20 cellular contexts compared by ENCODE assay signal in genomic region chr10:131655101-131655849, GRCh38.
DNase-seq lines count a peak whose midpoint lies in the region; ATAC-seq and TF ChIP-seq lines count a peak whose summit lies in the region.
"Had no signal": no experiment of that assay in that cellular context is flagged by ENCODE, and none has a peak within 500 bp of the region (broad histone marks: within the 10 kb centered on the region; RNA-seq: fewer than 3 reads in every experiment).

No MANE protein-coding gene starts in this region.

- H3F3A ChIP-seq in neural progenitor cell (ENCODE audit: low read depth), result peaks cover 7% of the 10 kb centered on the region

- H2AK5ac ChIP-seq in mesenchymal stem cell (ENCODE audit: low read length, severe bottlenecking), result no peak overlapping the region

- H3K27ac Mint-ChIP-seq in neural progenitor cell, result peak overlapping the region; percentile 43
- H3K27ac Mint-ChIP-seq: activated B cell treated with CpG ODN at 0.5 μM for 24 hours; activated CD8-positive, alpha-beta T cell treated with anti-CD3 and anti-CD28 coated beads for 36 hours; activated naive CD8-positive, alpha-beta T cell treated with anti-CD3 and anti-CD28 coated beads, Interleukin-2, amount 10 ng/mL, durations not matched to agents 7 days and 5 days; CD8-positive, alpha-beta T cell; mesothelial cell of epicardium; T-helper 2 cell treated with Interferon-gamma antibody and Interleukin-4, amounts not matched to agents 5 μg/mL and 100 μg/mL, for 36 hours had no signal

- no peaks in the 10 kb centered on the region for H3K36me3 Mint-ChIP-seq in neural progenitor cell
- H3K36me3 Mint-ChIP-seq: activated naive CD8-positive, alpha-beta T cell treated with anti-CD3 and anti-CD28 coated beads, Interleukin-2, amount 10 ng/mL, durations not matched to agents 7 days and 5 days; CD8-positive, alpha-beta T cell; mesothelial cell of epicardium had no signal

- H3K4me1 ChIP-seq in neural progenitor cell, result peaks cover 11% of the 10 kb centered on the region
- peaks cover 4% of the 10 kb centered on the region for H3K4me1 ChIP-seq in mesenchymal stem cell (ENCODE audit: control insufficient read depth, insufficient read depth, low read depth, low read length)
- no peaks in the 10 kb centered on the region for H3K4me1 ChIP-seq in thyroid gland
- H3K4me1 ChIP-seq: body of pancreas, SJCRH30 had no signal

- H3K4me3 ChIP-seq in neural progenitor cell, result no peak overlapping the region
- no peak overlapping the region for H3K4me3 ChIP-seq in mesenchymal stem cell (ENCODE audit: insufficient read depth in 1 of 2, low read depth in 1 of 2, low read length in 2 of 2)
- no peak overlapping the region for H3K4me3 ChIP-seq in thyroid gland (replicated peaks in 1 of 3)
- H3K4me3 ChIP-seq: body of pancreas, SJCRH30 had no signal

- H3K36me3 ChIP-seq in neural progenitor cell (no peaks in the 10 kb centered on the region), mesenchymal stem cell (ENCODE audit: control insufficient read depth in 1 of 2, insufficient read depth in 2 of 2, low read depth in 1 of 2, low read length in 2 of 2) (no peaks in the 10 kb centered on the region), thyroid gland (no peaks in the 10 kb centered on the region)
- H3K36me3 ChIP-seq: SJCRH30 had no signal

- H3K27ac ChIP-seq in neural progenitor cell, result no peak overlapping the region
- no peak overlapping the region for H3K27ac ChIP-seq in mesenchymal stem cell (ENCODE audit: low read length, poor library complexity, severe bottlenecking)
- H3K27ac ChIP-seq in thyroid gland, result no peak overlapping the region
- H3K27ac ChIP-seq: body of pancreas, KMS-11, SJCRH30 had no signal

- no peaks in the 10 kb centered on the region for H3K79me2 ChIP-seq in neural progenitor cell (ENCODE audit: low read depth)

- H3K4ac ChIP-seq in mesenchymal stem cell (ENCODE audit: low read depth in 1 of 2, low read length in 2 of 2), result no peak overlapping the region

- TF ChIP-seq CTCF in neural progenitor cell (IDR thresholded peaks at IDR 0.05) (no peak), thyroid gland (IDR thresholded peaks at IDR 0.05) (no peak)

- no peak overlapping the region for H3K4me2 ChIP-seq in neural progenitor cell
- no peak overlapping the region for H3K4me2 ChIP-seq in mesenchymal stem cell (ENCODE audit: low read length, poor library complexity, severe bottlenecking)
- H3K4me2 ChIP-seq: KMS-11 had no signal

- no peak overlapping the region for H4K91ac ChIP-seq in mesenchymal stem cell (ENCODE audit: low read length)

- TF ChIP-seq POLR2A in thyroid gland (IDR thresholded peaks at IDR 0.05), result no peak

- H2BK120ac ChIP-seq in mesenchymal stem cell (ENCODE audit: low read depth, low read length), result no peak overlapping the region

- DNase-seq in ELF-1 (ENCODE audit: low read depth, low spot score) (peak; percentile 39), M059J (ENCODE audit: low read depth) (peak; percentile 86), neural progenitor cell (ENCODE audit: low spot score) (no peak), mesenchymal stem cell (no peak), cerebellum (ENCODE audit: low spot score) (no peak), thyroid gland (no peak)
- no peak for DNase-seq in stimulated activated CD4-positive, alpha-beta T cell treated with anti-CD3 and anti-CD28 coated beads, Interleukin-4, amount 100 ng/mL, for 24 hours
- DNase-seq: activated B cell treated with CpG ODN at 0.5 μM for 24 hours; activated CD8-positive, alpha-beta T cell treated with anti-CD3 and anti-CD28 coated beads for 36 hours; activated naive CD8-positive, alpha-beta T cell treated with anti-CD3 and anti-CD28 coated beads, Interleukin-2, amount 10 ng/mL, durations not matched to agents 7 days and 5 days; body of pancreas; CD8-positive, alpha-beta T cell; hippocampal formation; NCI-H1092; NCI-H510A treated with DMSO at 0.1 percent for 48 hours; SJCRH30 had no signal

- peak; percentile 7 for ATAC-seq in esophagus mucosa
- ATAC-seq: activated CD8-positive, alpha-beta T cell treated with anti-CD3 and anti-CD28 coated beads for 36 hours; body of pancreas; CD8-positive, alpha-beta T cell had no signal

- peaks cover 15% of the 10 kb centered on the region for H3K27me3 Mint-ChIP-seq in neural progenitor cell (ENCODE audit: insufficient read depth, low read depth)

- no peak overlapping the region for H2AFZ ChIP-seq in neural progenitor cell (replicated peaks)
- H2AFZ ChIP-seq in mesenchymal stem cell (ENCODE audit: low read depth, low read length), result no peak overlapping the region

- H4K20me1 ChIP-seq in neural progenitor cell (ENCODE audit: low read depth), result no peaks in the 10 kb centered on the region

- intact Hi-C loops in thyroid gland (cut with DNase I), result no loop called here

- peaks cover 6% of the 10 kb centered on the region for H3K9me3 Mint-ChIP-seq in neural progenitor cell
- H3K9me3 Mint-ChIP-seq: activated B cell treated with CpG ODN at 0.5 μM for 24 hours; activated naive CD8-positive, alpha-beta T cell treated with anti-CD3 and anti-CD28 coated beads, Interleukin-2, amount 10 ng/mL, durations not matched to agents 7 days and 5 days; CD8-positive, alpha-beta T cell; mesothelial cell of epicardium; T-helper 2 cell treated with Interferon-gamma antibody and Interleukin-4, amounts not matched to agents 5 μg/mL and 100 μg/mL, for 36 hours had no signal

- H3K9me3 ChIP-seq in neural progenitor cell (ENCODE audit: low read depth) (no peaks in the 10 kb centered on the region), mesenchymal stem cell (ENCODE audit: control insufficient read depth, low read length) (no peaks in the 10 kb centered on the region), thyroid gland (no peaks in the 10 kb centered on the region)
- H3K9me3 ChIP-seq: SJCRH30 had no signal

- no peak overlapping the region for H4K8ac ChIP-seq in mesenchymal stem cell (ENCODE audit: low read length)

- no peak overlapping the region for H2BK12ac ChIP-seq in mesenchymal stem cell (ENCODE audit: low read length in 2 of 2)

- no peak overlapping the region for H2BK5ac ChIP-seq in mesenchymal stem cell (ENCODE audit: low read depth, low read length, poor library complexity, severe bottlenecking)

- no peak overlapping the region for H2BK15ac ChIP-seq in mesenchymal stem cell (ENCODE audit: low read depth, poor library complexity, severe bottlenecking)

- peaks cover 46% of the 10 kb centered on the region for H3K4me1 Mint-ChIP-seq in neural progenitor cell
- H3K4me1 Mint-ChIP-seq: activated B cell treated with CpG ODN at 0.5 μM for 24 hours; activated naive CD8-positive, alpha-beta T cell treated with anti-CD3 and anti-CD28 coated beads, Interleukin-2, amount 10 ng/mL, durations not matched to agents 7 days and 5 days had no signal

- no peak overlapping the region for H3K14ac ChIP-seq in mesenchymal stem cell (ENCODE audit: low read length in 2 of 2)

- no peak overlapping the region for H3K9ac ChIP-seq in neural progenitor cell
- H3K9ac ChIP-seq in mesenchymal stem cell (ENCODE audit: low read length), result no peak overlapping the region
- H3K9ac ChIP-seq: KMS-11 had no signal

- H3K4me3 Mint-ChIP-seq in neural progenitor cell, result no peak overlapping the region
- H3K4me3 Mint-ChIP-seq: activated B cell treated with CpG ODN at 0.5 μM for 24 hours; activated CD8-positive, alpha-beta T cell treated with anti-CD3 and anti-CD28 coated beads for 36 hours; activated naive CD8-positive, alpha-beta T cell treated with anti-CD3 and anti-CD28 coated beads, Interleukin-2, amount 10 ng/mL, durations not matched to agents 7 days and 5 days; CD8-positive, alpha-beta T cell; mesothelial cell of epicardium; T-helper 2 cell treated with Interferon-gamma antibody and Interleukin-4, amounts not matched to agents 5 μg/mL and 100 μg/mL, for 36 hours had no signal

- no peak overlapping the region for H3K23ac ChIP-seq in mesenchymal stem cell (ENCODE audit: low read length in 2 of 2)

- H3K27me3 ChIP-seq in neural progenitor cell (peaks cover 9% of the 10 kb centered on the region), mesenchymal stem cell (ENCODE audit: control insufficient read depth in 1 of 2, insufficient read depth in 1 of 2, low read length in 2 of 2) (peaks cover 0 to 5% of the 10 kb centered on the region in 2 experiments), thyroid gland (no peaks in the 10 kb centered on the region)
- H3K27me3 ChIP-seq: body of pancreas, SJCRH30 had no signal

- WGBS in mesenchymal stem cell, result 63% methylated on average over 14 of the region's 16 CpGs
- WGBS in thyroid gland, 2 donors, result 53 to 68% methylated on average over 13 to 16 of the region's 16 CpGs

- no peak overlapping the region for H3K18ac ChIP-seq in mesenchymal stem cell (ENCODE audit: low read depth in 1 of 2, low read length in 2 of 2)

- no peaks in the 10 kb centered on the region for H3K79me1 ChIP-seq in mesenchymal stem cell (replicated peaks; ENCODE audit: low read length, poor library complexity, severe bottlenecking)

Comparison
In these comparisons a context has a peak if more than half of its experiments do, and no peak if none do; other contexts are left out.
1. DNase-seq: peak in ELF-1 (single experiment) and M059J (single experiment); none in neural progenitor cell (single experiment), stimulated activated CD4-positive, alpha-beta T cell treated with anti-CD3 and anti-CD28 coated beads, Interleukin-4, amount 100 ng/mL, for 24 hours (single experiment), mesenchymal stem cell (single experiment), cerebellum (single experiment) and thyroid gland (0 of 2).